In the genomic region with DNA sequence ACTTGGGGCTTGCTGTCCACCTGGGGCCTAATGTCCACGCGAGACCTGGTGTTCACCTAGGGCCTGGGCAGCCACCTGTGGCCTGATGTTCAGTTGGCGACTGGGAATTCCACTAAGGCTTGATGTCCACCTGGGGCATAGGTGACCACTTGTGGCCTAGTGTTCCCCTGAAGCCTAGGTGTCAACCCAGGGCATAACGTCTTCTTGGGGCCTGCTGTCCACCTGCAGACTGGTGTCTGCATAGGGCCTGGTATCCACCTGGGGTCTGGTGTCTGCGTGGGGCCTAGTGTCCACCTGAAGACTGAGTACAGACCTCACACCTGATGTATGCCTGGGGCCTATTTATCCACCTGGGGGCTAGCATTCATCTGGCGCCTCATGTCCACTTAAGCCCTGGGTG, we compare ENCODE assay signal across 1 cellular context.
DNase-seq lines count a peak whose midpoint lies in the region; TF ChIP-seq lines count a peak whose summit lies in the region.
"Not testable (repeated sequence)": the region's sequence is repeated elsewhere in the genome, so short reads cannot be mapped to it uniquely, and the experiment has no call there.

No MANE protein-coding gene starts in this region.

- WGBS in spleen, 5 donors, result 62 to 79% (median 77%) methylated on average over 3 to 6 of the region's 6 CpGs

- not testable (repeated sequence) for H3K27ac ChIP-seq in spleen

- not testable (repeated sequence) for H3K36me3 ChIP-seq in spleen

- DNase-seq in spleen, result peak; percentile 71

- TF ChIP-seq CTCF in spleen (IDR thresholded peaks at IDR 0.05 in 8 of 11, conservative IDR thresholded peaks at IDR 0.05 in 3 of 11), result not testable (repeated sequence)

- intact Hi-C loops in spleen (cut with DNase I; ENCODE audit: low total_unique reads), result not testable (repeated sequence)

- H3K4me3 ChIP-seq in spleen, result not testable (repeated sequence)

- H3K9me3 ChIP-seq in spleen, result not testable (repeated sequence)

- not testable (repeated sequence) for H3K4me1 ChIP-seq in spleen

- not testable (repeated sequence) for H3K27me3 ChIP-seq in spleen (replicated peaks in 1 of 7)

- TF ChIP-seq POLR2A in spleen (IDR thresholded peaks at IDR 0.05), result not testable (repeated sequence)
